Comparison of ENCODE assay signal across 1 cellular context in genomic region chr1:31548899-31549806, GRCh38.
A peak's percentile ranks its signal among the peaks of the same experiment; 100 is the strongest.
TF ChIP-seq lines count a peak whose summit lies in the region.

No MANE protein-coding gene starts in this region.

TF ChIP-seq in IMR-90, 13 proteins besides CTCF, POLR2A, EP300 and RAD21:
- TF ChIP-seq MAZ (IDR thresholded peaks at IDR 0.05; ENCODE audit: borderline replicate concordance, low read depth, low read length) (peak; percentile 34; the same call in 1 of the 2 replicates), SMC3 (IDR thresholded peaks at IDR 0.05; ENCODE audit: low read depth, low read length) (peak; percentile 81), CEBPB (IDR thresholded peaks at IDR 0.05; ENCODE audit: low read depth, low read length) (peak; percentile 36; the same call in 1 of the 2 replicates), CHD1 (IDR thresholded peaks at IDR 0.05; ENCODE audit: low read depth, low read length) (no peak), MXI1 (IDR thresholded peaks at IDR 0.05; ENCODE audit: borderline replicate concordance, low read depth, low read length) (no peak; the same call in 1 of the 2 replicates), BHLHE40 (IDR thresholded peaks at IDR 0.05; ENCODE audit: low read depth, low read length) (no peak)
TF ChIP-seq in IMR-90: peak in this region for 3.
